26 cellular contexts compared by ENCODE assay signal in the genomic region with DNA sequence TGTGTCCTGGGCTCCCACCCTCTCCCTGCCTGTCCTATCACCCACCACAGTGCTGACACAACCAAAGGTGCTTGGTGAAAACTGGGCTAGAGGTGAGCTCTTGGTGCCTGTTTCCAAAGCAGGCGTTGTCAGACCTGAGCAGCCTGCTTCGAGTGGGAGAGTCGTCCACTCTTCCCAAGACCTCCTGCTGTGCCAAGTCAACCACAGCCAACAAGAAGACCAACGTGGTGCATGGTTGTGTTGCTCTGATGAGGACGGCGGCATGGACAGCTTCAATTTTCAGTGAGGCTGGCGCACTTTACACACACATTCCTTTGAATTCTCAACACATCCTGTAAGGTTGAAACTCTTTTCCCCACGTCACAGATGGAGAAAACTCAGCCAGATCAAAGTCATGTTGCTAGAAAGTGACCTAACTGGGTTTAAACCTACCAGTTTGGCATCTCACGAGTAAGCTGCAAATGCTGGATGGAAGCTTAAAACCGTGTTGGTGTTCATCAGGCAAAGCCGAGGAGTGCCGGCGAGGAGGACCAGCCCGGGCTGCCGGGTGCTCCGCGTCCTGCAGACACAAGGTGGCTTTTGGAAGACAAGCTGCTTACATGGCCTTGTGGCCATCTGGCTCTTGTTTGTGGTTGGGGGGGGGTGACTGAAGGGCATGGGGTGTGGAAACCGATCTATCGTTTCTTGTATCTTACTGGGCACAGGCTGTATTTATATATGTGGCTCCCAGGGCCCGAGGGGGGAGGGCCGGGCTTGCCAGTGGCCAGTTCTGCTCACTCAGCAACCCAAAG.
"Had no signal": no experiment of that assay in that cellular context is flagged by ENCODE, and none has a peak within 500 bp of the region (broad histone marks: within the 10 kb centered on the region; RNA-seq: fewer than 3 reads in every experiment).

No MANE protein-coding gene starts in this region.

- H3K27ac Mint-ChIP-seq: activated T-helper 17 cell treated with anti-CD3 and anti-CD28 coated beads, Interleukin-2, amount 50 U/mL, for 72 hours; mesothelial cell of epicardium; nephron progenitor cell; stimulated activated naive B cell treated with anti-CD40 and anti-IgM and Interleukin-4, amounts not matched to agents 10 μg/mL and 1 μg/mL and 100 μg/mL, for 72 hours had no signal

- H3K4me3 Mint-ChIP-seq: activated T-cell treated with anti-CD3 and anti-CD28 coated beads, Interleukin-2, amount 50 U/mL, for 4 hours; activated T-helper 17 cell treated with anti-CD3 and anti-CD28 coated beads, Interleukin-2, amount 50 U/mL, for 72 hours; mesothelial cell of epicardium; naive B cell; nephron progenitor cell; stimulated activated naive B cell treated with anti-CD40 and anti-IgM and Interleukin-4, amounts not matched to agents 10 μg/mL and 1 μg/mL and 100 μg/mL, for 72 hours had no signal

- ATAC-seq: activated T-cell treated with anti-CD3 and anti-CD28 coated beads, Interleukin-2, amount 50 U/mL, for 4 hours; activated T-helper 17 cell treated with anti-CD3 and anti-CD28 coated beads, Interleukin-2, amount 50 U/mL, for 72 hours; left colon; sciatic nerve; stimulated activated naive B cell treated with anti-CD40 and anti-IgM and Interleukin-4, amounts not matched to agents 10 μg/mL and 1 μg/mL and 100 μg/mL, for 72 hours had no signal

- H3K9me3 Mint-ChIP-seq: activated T-cell treated with anti-CD3 and anti-CD28 coated beads, Interleukin-2, amount 50 U/mL, for 4 hours; activated T-helper 17 cell treated with anti-CD3 and anti-CD28 coated beads, Interleukin-2, amount 50 U/mL, for 72 hours; mesothelial cell of epicardium; naive B cell; nephron progenitor cell had no signal

- H3K9me3 ChIP-seq: ovary, prostate gland, stomach, tibial nerve had no signal

- H3K4me1 ChIP-seq: prostate gland, stomach, tibial nerve had no signal

- DNase-seq: activated CD4-positive, alpha-beta T cell treated with anti-CD3 and anti-CD28 coated beads for 4 hours; activated CD4-positive, alpha-beta T cell treated with anti-CD3 and anti-CD28 coated beads, Interleukin-2, amount 50 U/mL, for 4 hours; activated CD4-positive, CD25-positive, alpha-beta regulatory T cell; activated gamma-delta T cell treated with Interleukin-2 at 50 U/mL for 16 hours; activated naive CD4-positive, alpha-beta T cell treated with anti-CD3 and anti-CD28 coated beads, Interleukin-2, amount 50 U/mL, for 16 hours; activated T-cell treated with anti-CD3 and anti-CD28 coated beads, Interleukin-2, amount 50 U/mL, for 4 hours; amniotic stem cell; dermis blood vessel endothelial cell; effector CD8-positive, alpha-beta T cell; left colon; mammary epithelial cell; naive B cell; nephron progenitor cell; ovary; retina; stimulated activated CD4-positive, alpha-beta T cell treated with anti-CD3 and anti-CD28 coated beads, Interleukin-1b, Interleukin-23, amount 100 ng/mL, for 48 hours; stimulated activated CD4-positive, alpha-beta T cell treated with anti-CD3 and anti-CD28 coated beads, Interleukin-4, amount 100 ng/mL, for 4 hours; stimulated activated naive B cell treated with anti-CD40 and anti-IgM and Interleukin-4, amounts not matched to agents 10 μg/mL and 1 μg/mL and 100 μg/mL, for 72 hours; stomach; T-helper 2 cell had no signal

- H3K4me1 Mint-ChIP-seq: mesothelial cell of epicardium had no signal

- H3K27me3 ChIP-seq: ovary had no signal

- H3K36me3 Mint-ChIP-seq: mesothelial cell of epicardium; naive B cell; stimulated activated naive B cell treated with anti-CD40 and anti-IgM and Interleukin-4, amounts not matched to agents 10 μg/mL and 1 μg/mL and 100 μg/mL, for 72 hours had no signal

- H3K27ac ChIP-seq: ovary, prostate gland, skin epidermis, stomach, tibial nerve had no signal

- H3K4me3 ChIP-seq: ovary, prostate gland, skin epidermis, stomach, tibial nerve had no signal

- H3K36me3 ChIP-seq: ovary, prostate gland, stomach, tibial nerve had no signal
